In genomic region chr15:98938105-98938417, GRCh38 we compare ENCODE assay signal across 19 cellular contexts.
DNase-seq lines count a peak whose midpoint lies in the region; ATAC-seq, FAIRE-seq and TF ChIP-seq lines count a peak whose summit lies in the region.
"Had no signal": no experiment of that assay in that cellular context is flagged by ENCODE, and none has a peak within 500 bp of the region (broad histone marks: within the 10 kb centered on the region; RNA-seq: fewer than 3 reads in every experiment).

No MANE protein-coding gene starts in this region.

- H3K4me1 Mint-ChIP-seq in osteocyte (ENCODE audit: unreplicated experiment) = peaks cover 20% of the 10 kb centered on the region
- H3K4me1 Mint-ChIP-seq: CD8-positive, alpha-beta memory T cell had no signal

- no peak overlapping the region for H3K27ac ChIP-seq in smooth muscle cell (ENCODE audit: low read depth)
- H3K27ac ChIP-seq: esophagus muscularis mucosa, heart left ventricle, skin epidermis, stomach, WERI-Rb-1 had no signal

- no peaks in the 10 kb centered on the region for H3F3A ChIP-seq in smooth muscle cell (ENCODE audit: low read depth)

- no peaks in the 10 kb centered on the region for H3K27me3 ChIP-seq in smooth muscle cell (ENCODE audit: low read depth)
- H3K27me3 ChIP-seq: esophagus muscularis mucosa, heart left ventricle, stomach had no signal

- H4K20me1 ChIP-seq in smooth muscle cell (ENCODE audit: low read depth) = no peaks in the 10 kb centered on the region

- no peak overlapping the region for H3K9ac ChIP-seq in smooth muscle cell (ENCODE audit: low read depth)

- DNase-seq in GM12865 (ENCODE audit: low read depth) (peak; percentile 80), osteocyte (ENCODE audit: extremely low spot score, unreplicated experiment) (no peak), smooth muscle cell (lab: John Stamatoyannopoulos, UW; ENCODE audit: unreplicated experiment) (no peak), HTR-8/SVneo (ENCODE audit: insufficient read length, low spot score) (no peak)
- no peak for DNase-seq in activated CD4-positive, alpha-beta T cell treated with anti-CD3 and anti-CD28 coated beads, Interleukin-2, amount 50 U/mL, for 4 hours
- DNase-seq: ACHN; CD8-positive, alpha-beta memory T cell; dermis blood vessel endothelial cell; EL; heart left ventricle; NCI-H1105 treated with DMSO at 0.1 percent for 48 hours; stomach; WERI-Rb-1 had no signal

- no peak overlapping the region for H3K4me3 Mint-ChIP-seq in osteocyte (ENCODE audit: unreplicated experiment)
- H3K4me3 Mint-ChIP-seq: CD8-positive, alpha-beta memory T cell had no signal

- H3K9me3 ChIP-seq in smooth muscle cell (replicated peaks; ENCODE audit: low read depth) = no peaks in the 10 kb centered on the region
- H3K9me3 ChIP-seq: esophagus muscularis mucosa, heart left ventricle, stomach had no signal

- H3K36me3 Mint-ChIP-seq in osteocyte (ENCODE audit: unreplicated experiment) = peaks cover 81% of the 10 kb centered on the region

- no peak overlapping the region for H3K4me2 ChIP-seq in smooth muscle cell

- WGBS in smooth muscle cell (ENCODE audit: low lambda C conversion rate) = 94% methylated on average over 4 of the region's 4 CpGs

- peak; percentile 50 for ATAC-seq in GM19035 (IDR thresholded peaks at IDR 0.05; ENCODE audit: unreplicated experiment)
- ATAC-seq in GM21737 (IDR thresholded peaks at IDR 0.05; ENCODE audit: unreplicated experiment) = peak; percentile 34
- ATAC-seq in HG03280 (IDR thresholded peaks at IDR 0.05; ENCODE audit: unreplicated experiment) = peak; percentile 34
- ATAC-seq: heart left ventricle had no signal

- no peak overlapping the region for H3K27ac Mint-ChIP-seq in osteocyte (ENCODE audit: unreplicated experiment)
- H3K27ac Mint-ChIP-seq: CD8-positive, alpha-beta memory T cell had no signal

- no peak for FAIRE-seq in HTR-8/SVneo (lab: Jason Lieb, UNC)
- FAIRE-seq: keratinocyte had no signal

- H3K9me3 Mint-ChIP-seq in osteocyte (ENCODE audit: unreplicated experiment) = no peaks in the 10 kb centered on the region
- H3K9me3 Mint-ChIP-seq: CD8-positive, alpha-beta memory T cell had no signal

- H2AFZ ChIP-seq in smooth muscle cell (ENCODE audit: low read depth) = no peak overlapping the region

- H3K4me1 ChIP-seq in smooth muscle cell (ENCODE audit: low read depth) = no peaks in the 10 kb centered on the region

- TF ChIP-seq CTCF in GM12865 (IDR thresholded peaks at IDR 0.05; ENCODE audit: insufficient read depth, low read depth, low read length, missing control alignments) (no peak), osteocyte (IDR thresholded peaks at IDR 0.05) (no peak), smooth muscle cell (IDR thresholded peaks at IDR 0.05; ENCODE audit: borderline replicate concordance, insufficient read depth, poor library complexity, severe bottlenecking) (no peak)

- no peaks in the 10 kb centered on the region for H3K27me3 Mint-ChIP-seq in osteocyte (ENCODE audit: unreplicated experiment)

- peaks cover 20% of the 10 kb centered on the region for H3K36me3 ChIP-seq in smooth muscle cell (ENCODE audit: low read depth)

- no peaks in the 10 kb centered on the region for H3K79me2 ChIP-seq in smooth muscle cell (ENCODE audit: low read depth)

- H3K4me3 ChIP-seq in GM12865 (ENCODE audit: low read depth, low read length) (no peak overlapping the region), smooth muscle cell (no peak overlapping the region)
- H3K4me3 ChIP-seq: esophagus muscularis mucosa, heart left ventricle, skin epidermis, stomach had no signal
